In the genomic region with DNA sequence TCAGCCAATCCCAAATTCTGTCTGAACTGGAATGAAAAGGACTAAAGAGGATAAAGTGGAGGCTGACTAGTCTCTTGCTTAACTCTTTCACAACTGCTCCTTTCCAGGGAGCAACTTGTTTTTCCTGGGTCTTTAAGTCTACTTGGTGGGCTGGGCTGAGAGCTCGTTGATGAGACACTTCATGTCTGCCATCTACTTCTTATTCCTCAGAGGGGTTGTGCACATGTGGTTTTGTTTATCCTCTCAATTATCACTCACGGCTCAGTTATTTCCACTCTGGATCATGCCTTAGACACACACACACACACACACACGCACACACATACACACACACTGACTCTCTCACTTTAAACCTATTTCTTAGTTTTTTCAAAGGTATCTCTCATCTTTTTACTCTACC, we compare ENCODE assay signal across 19 cellular contexts.
"Had no signal": no experiment of that assay in that cellular context is flagged by ENCODE, and none has a peak within 500 bp of the region (broad histone marks: within the 10 kb centered on the region; RNA-seq: fewer than 3 reads in every experiment).

No MANE protein-coding gene starts in this region.

- H3K4me1 Mint-ChIP-seq: activated CD4-positive, alpha-beta T cell treated with anti-CD3 and anti-CD28 coated beads, Interleukin-2, amount 10 ng/mL, durations not matched to agents 24 days and 14 days; activated naive CD4-positive, alpha-beta T cell treated with anti-CD3 and anti-CD28 coated beads, Interleukin-2, amount 50 U/mL, for 24 hours; memory B cell; T-helper 17 cell had no signal

- H3K27me3 Mint-ChIP-seq: activated CD4-positive, alpha-beta T cell treated with anti-CD3 and anti-CD28 coated beads, Interleukin-2, amount 10 ng/mL, durations not matched to agents 24 days and 14 days; activated naive CD4-positive, alpha-beta T cell treated with anti-CD3 and anti-CD28 coated beads, Interleukin-2, amount 50 U/mL, for 24 hours; stimulated activated naive CD8-positive, alpha-beta T cell treated with anti-CD3 and anti-CD28 coated beads, Interleukin-15, Interleukin-2, amounts not matched to agents 100 ng/mL and 50 ng/mL, for 24 hours had no signal

- H3K9me3 Mint-ChIP-seq: activated CD4-positive, alpha-beta T cell treated with anti-CD3 and anti-CD28 coated beads, Interleukin-2, amount 10 ng/mL, durations not matched to agents 24 days and 14 days; activated naive CD4-positive, alpha-beta T cell treated with anti-CD3 and anti-CD28 coated beads, Interleukin-2, amount 50 U/mL, for 24 hours; activated T-helper 1 cell treated with anti-CD3 and anti-CD28 coated beads, Interleukin-12 subunit alpha, Interleukin-12 subunit beta, Interleukin-2, Interleukin-4 antibody, amounts not matched to agents 30 ng/mL and 10 ng/mL and 1 ng/mL, durations not matched to agents 14 hours and 24 hours and 36 hours; stimulated activated naive CD8-positive, alpha-beta T cell treated with anti-CD3 and anti-CD28 coated beads, Interleukin-15, Interleukin-2, amounts not matched to agents 100 ng/mL and 50 ng/mL, for 24 hours had no signal

- H3K4me3 Mint-ChIP-seq: activated CD4-positive, alpha-beta T cell treated with anti-CD3 and anti-CD28 coated beads, Interleukin-2, amount 10 ng/mL, durations not matched to agents 24 days and 14 days; activated CD8-positive, alpha-beta T cell treated with anti-CD3 and anti-CD28 coated beads, Interleukin-2, amount 10 ng/mL, durations not matched to agents 7 days and 5 days; activated naive CD4-positive, alpha-beta T cell treated with anti-CD3 and anti-CD28 coated beads, Interleukin-2, amount 50 U/mL, for 24 hours; activated T-helper 1 cell treated with anti-CD3 and anti-CD28 coated beads, Interleukin-12 subunit alpha, Interleukin-12 subunit beta, Interleukin-2, Interleukin-4 antibody, amounts not matched to agents 30 ng/mL and 10 ng/mL and 1 ng/mL, durations not matched to agents 14 hours and 24 hours and 36 hours; memory B cell; stimulated activated naive CD8-positive, alpha-beta T cell treated with anti-CD3 and anti-CD28 coated beads, Interleukin-15, Interleukin-2, amounts not matched to agents 100 ng/mL and 50 ng/mL, for 24 hours; T-helper 17 cell had no signal

- ATAC-seq: activated CD4-positive, CD25-positive, alpha-beta regulatory T cell treated with anti-CD3 and anti-CD28 coated beads, Interleukin-2, amount 50 U/mL, for 24 hours; activated CD8-positive, alpha-beta T cell treated with anti-CD3 and anti-CD28 coated beads, Interleukin-2, amount 10 ng/mL, durations not matched to agents 7 days and 5 days; left colon; right lobe of liver; T-helper 17 cell had no signal

- DNase-seq: activated CD4-positive, alpha-beta T cell treated with anti-CD3 and anti-CD28 coated beads, Interleukin-2, amount 10 ng/mL, durations not matched to agents 24 days and 14 days; activated CD8-positive, alpha-beta T cell treated with anti-CD3 and anti-CD28 coated beads, Interleukin-2, amount 10 ng/mL, durations not matched to agents 7 days and 5 days; activated gamma-delta T cell; central memory CD4-positive, alpha-beta T cell; effector memory CD4-positive, alpha-beta T cell; left colon; occipital lobe; right lobe of liver; stimulated activated CD4-positive, alpha-beta T cell treated with anti-CD3 and anti-CD28 coated beads, Interleukin-1b, Interleukin-23, amount 100 ng/mL, for 48 hours; substantia nigra; T-helper 17 cell; thyroid gland had no signal

- H3K36me3 Mint-ChIP-seq: activated naive CD4-positive, alpha-beta T cell treated with anti-CD3 and anti-CD28 coated beads, Interleukin-2, amount 50 U/mL, for 24 hours; memory B cell had no signal

- H3K4me3 ChIP-seq: esophagus muscularis mucosa, right lobe of liver, skin epidermis, thyroid gland had no signal

- H3K27ac Mint-ChIP-seq: activated CD4-positive, alpha-beta T cell treated with anti-CD3 and anti-CD28 coated beads, Interleukin-2, amount 10 ng/mL, durations not matched to agents 24 days and 14 days; activated CD8-positive, alpha-beta T cell treated with anti-CD3 and anti-CD28 coated beads, Interleukin-2, amount 10 ng/mL, durations not matched to agents 7 days and 5 days; activated naive CD4-positive, alpha-beta T cell treated with anti-CD3 and anti-CD28 coated beads, Interleukin-2, amount 50 U/mL, for 24 hours; activated T-helper 1 cell treated with anti-CD3 and anti-CD28 coated beads, Interleukin-12 subunit alpha, Interleukin-12 subunit beta, Interleukin-2, Interleukin-4 antibody, amounts not matched to agents 30 ng/mL and 10 ng/mL and 1 ng/mL, durations not matched to agents 14 hours and 24 hours and 36 hours; memory B cell; stimulated activated naive CD8-positive, alpha-beta T cell treated with anti-CD3 and anti-CD28 coated beads, Interleukin-15, Interleukin-2, amounts not matched to agents 100 ng/mL and 50 ng/mL, for 24 hours; T-helper 17 cell had no signal
